Comparison of ENCODE assay signal across 8 cellular contexts in genomic region chr14:22824711-22825359, GRCh38. TPM values are rescaled to one million over a fixed set of nuclear protein-coding genes. Genes with fewer than 3 reads are reported as not detected.
DNase-seq lines count a peak whose midpoint lies in the region; ATAC-seq and TF ChIP-seq lines count a peak whose summit lies in the region.

No MANE protein-coding gene starts in this region.

- H3K27ac Mint-ChIP-seq in activated naive CD4-positive, alpha-beta T cell treated with anti-CD3 and anti-CD28 coated beads, Interleukin-2, amount 50 U/mL, for 72 hours, result peak overlapping the region in 1 of 2 donors; percentile 29

- TF ChIP-seq CTCF in fibroblast of the aortic adventitia (IDR thresholded peaks at IDR 0.05; ENCODE audit: insufficient read depth, low read length), result no peak

- peak; percentile 27 to 56 for ATAC-seq in activated naive CD4-positive, alpha-beta T cell treated with anti-CD3 and anti-CD28 coated beads, Interleukin-2, amount 50 U/mL, for 72 hours
- no peak for ATAC-seq in HG03095 (IDR thresholded peaks at IDR 0.05; ENCODE audit: unreplicated experiment)

- peaks cover 0 to 3% of the 10 kb centered on the region in 2 donors for H3K9me3 Mint-ChIP-seq in activated naive CD4-positive, alpha-beta T cell treated with anti-CD3 and anti-CD28 coated beads, Interleukin-2, amount 50 U/mL, for 72 hours

- no peak overlapping the region for H3K4me3 ChIP-seq in fibroblast of the aortic adventitia (ENCODE audit: low read depth, low read length)

- peaks cover 9 to 11% of the 10 kb centered on the region in 2 donors for H3K36me3 Mint-ChIP-seq in activated naive CD4-positive, alpha-beta T cell treated with anti-CD3 and anti-CD28 coated beads, Interleukin-2, amount 50 U/mL, for 72 hours

- DNase-seq in activated naive CD4-positive, alpha-beta T cell treated with anti-CD3 and anti-CD28 coated beads, Interleukin-2, amount 50 U/mL, for 72 hours (ENCODE audit: low spot score in 2 of 2), result no peak
- DNase-seq in activated naive CD4-positive, alpha-beta T cell treated with anti-CD3 and anti-CD28 coated beads, Interleukin-2, amount 50 U/mL, for 16 hours, result no peak
- DNase-seq in RPMI7951 (ENCODE audit: low read depth) (peak; percentile 94), fibroblast of the aortic adventitia (ENCODE audit: low read depth) (peak; percentile 96), stromal cell of bone marrow (ENCODE audit: low read depth) (peak; percentile 93), CD1c-positive myeloid dendritic cell (ENCODE audit: extremely low spot score) (no peak), cerebellar nuclear complex (lab: John Stamatoyannopoulos, UW) (no peak)

RNA-seq across cellular contexts. Expression of gene MRPL52, which starts 4.9 kb away (rescaled TPM):
- total RNA-seq in activated naive CD4-positive, alpha-beta T cell treated with anti-CD3 and anti-CD28 coated beads, Interleukin-2, amount 50 U/mL, for 72 hours, result 100 to 1,000 TPM; 112 to 146 TPM
- total RNA-seq in RPMI7951 (2014; rRNA removed; shearing (Covaris generic)), result 93.9 and 100 TPM in 2 replicates
- total RNA-seq in fibroblast of the aortic adventitia (ENCODE audit: low replicate concordance), result 14.2 and 69.9 TPM in 2 replicates

RNA-seq across cellular contexts. Expression of gene SLC7A7, which starts 9.6 kb away (rescaled TPM):
- total RNA-seq in activated naive CD4-positive, alpha-beta T cell treated with anti-CD3 and anti-CD28 coated beads, Interleukin-2, amount 50 U/mL, for 72 hours, result under 1 TPM; 0.46 to 0.78 TPM
- total RNA-seq in RPMI7951 (2014; rRNA removed; shearing (Covaris generic)), result 2.2 and 2.5 TPM in 2 replicates
- total RNA-seq in fibroblast of the aortic adventitia (ENCODE audit: low replicate concordance), result 2.5 and 16.5 TPM in 2 replicates

RNA-seq across cellular contexts. Expression of gene MMP14, which starts 11.6 kb away (rescaled TPM):
- 1 to 10 TPM in 1 of 2 donors, under 1 TPM in 1; 0.68 to 2.2 TPM for total RNA-seq in activated naive CD4-positive, alpha-beta T cell treated with anti-CD3 and anti-CD28 coated beads, Interleukin-2, amount 50 U/mL, for 72 hours
- 613 and 718 TPM in 2 replicates for total RNA-seq in RPMI7951 (2014; rRNA removed; shearing (Covaris generic))
- total RNA-seq in fibroblast of the aortic adventitia (ENCODE audit: low replicate concordance), result 258 and 311 TPM in 2 replicates

RNA-seq across cellular contexts. Expression of gene LRP10, which starts 46.7 kb away (rescaled TPM):
- 10 to 100 TPM; 48.9 to 67.6 TPM for total RNA-seq in activated naive CD4-positive, alpha-beta T cell treated with anti-CD3 and anti-CD28 coated beads, Interleukin-2, amount 50 U/mL, for 72 hours
- total RNA-seq in RPMI7951 (2014; rRNA removed; shearing (Covaris generic)), result 41.9 and 44.9 TPM in 2 replicates
- total RNA-seq in fibroblast of the aortic adventitia (ENCODE audit: low replicate concordance), result 104 and 107 TPM in 2 replicates

RNA-seq across cellular contexts. Expression of gene REM2, which starts 58.2 kb away (rescaled TPM):
- total RNA-seq in activated naive CD4-positive, alpha-beta T cell treated with anti-CD3 and anti-CD28 coated beads, Interleukin-2, amount 50 U/mL, for 72 hours, result 1 to 10 TPM in 1 of 2 donors, under 1 TPM in 1; 0.93 to 1.1 TPM
- total RNA-seq in RPMI7951 (2014; rRNA removed; shearing (Covaris generic)), result 0.12 and 0.59 TPM in 2 replicates
- 0.09 TPM in 1 of 2 replicates, not detected in the other for total RNA-seq in fibroblast of the aortic adventitia (ENCODE audit: low replicate concordance)

Comparison
In these comparisons a context has a peak if more than half of its experiments do, and no peak if none do; other contexts are left out.
1. DNase-seq: peak in RPMI7951 (single experiment), fibroblast of the aortic adventitia (single experiment) and stromal cell of bone marrow (single experiment); none in activated naive CD4-positive, alpha-beta T cell treated with anti-CD3 and anti-CD28 coated beads, Interleukin-2, amount 50 U/mL, for 72 hours (0 of 2), activated naive CD4-positive, alpha-beta T cell treated with anti-CD3 and anti-CD28 coated beads, Interleukin-2, amount 50 U/mL, for 16 hours (single experiment), CD1c-positive myeloid dendritic cell (single experiment) and cerebellar nuclear complex (0 of 2).
2. RNA of gene MMP14, which starts 11.6 kb away (total RNA-seq): 613 to 718 TPM in RPMI7951 and 258 to 311 TPM in fibroblast of the aortic adventitia; 0.68 to 2.2 TPM in activated naive CD4-positive, alpha-beta T cell treated with anti-CD3 and anti-CD28 coated beads, Interleukin-2, amount 50 U/mL, for 72 hours; every median in the first group is over 10 times any median in the second.